Comparison of ENCODE assay signal across 9 cellular contexts in the genomic region with DNA sequence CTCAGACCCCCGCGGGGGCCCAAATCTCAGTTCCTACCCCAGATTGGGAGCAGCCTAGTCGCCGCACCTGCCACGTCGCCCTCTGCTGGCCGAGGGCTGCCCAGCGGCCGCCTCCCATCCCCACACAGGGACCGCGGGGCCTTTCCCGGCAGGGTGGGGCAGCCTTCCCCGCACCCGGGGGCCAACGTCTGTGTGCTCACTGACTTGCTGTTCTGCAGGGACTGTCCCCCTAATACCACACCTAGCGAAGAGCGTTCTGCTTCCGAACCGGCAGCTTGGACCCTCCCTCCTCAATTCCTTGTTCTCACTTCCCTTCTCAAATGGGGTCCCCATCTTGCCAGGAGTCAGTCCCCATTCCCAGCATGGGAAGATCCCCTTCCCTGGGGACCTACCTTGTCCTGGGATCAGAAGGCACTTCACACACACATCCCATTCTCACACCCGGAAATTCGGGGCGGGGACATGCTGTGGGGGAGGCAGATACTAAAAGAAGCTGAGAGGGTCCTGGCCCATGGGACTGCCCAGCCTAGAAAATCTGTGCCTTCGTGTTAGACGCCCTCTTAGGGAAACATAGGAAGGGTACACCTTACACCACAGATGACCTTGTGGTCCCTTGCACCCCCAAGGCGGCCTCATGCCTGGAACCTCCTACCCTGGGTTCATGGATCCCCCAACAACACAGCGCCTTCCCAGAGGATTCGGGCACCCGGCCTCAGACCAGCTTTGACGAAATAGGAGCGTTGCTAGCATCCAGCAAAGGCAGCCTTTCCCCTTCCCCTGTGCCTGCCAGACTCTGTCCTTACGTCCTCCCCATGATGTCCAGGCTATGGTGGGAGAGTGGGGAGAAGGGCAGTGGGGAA. TPM values are rescaled to one million over a fixed set of nuclear protein-coding genes. Genes with fewer than 3 reads are reported as not detected.
DNase-seq lines count a peak whose midpoint lies in the region; TF ChIP-seq lines count a peak whose summit lies in the region.
"Had no signal": no experiment of that assay in that cellular context is flagged by ENCODE, and none has a peak within 500 bp of the region (broad histone marks: within the 10 kb centered on the region; RNA-seq: fewer than 3 reads in every experiment).

No MANE protein-coding gene starts in this region.

- peaks cover 8 to 33% of the 10 kb centered on the region in 2 donors for H3K4me1 ChIP-seq in adrenal gland (replicated peaks in 1 of 2)

- no peak for TF ChIP-seq POLR2A in adrenal gland (IDR thresholded peaks at IDR 0.05)

- H3K27me3 ChIP-seq in adrenal gland = no peaks in the 10 kb centered on the region

- H3K9me3 ChIP-seq in adrenal gland (replicated peaks in 1 of 3) = no peaks in the 10 kb centered on the region

- intact Hi-C loops in adrenal gland (cut with DNase I) = no loop called here

- H3K4me3 ChIP-seq in adrenal gland = no peak overlapping the region

- peak in 3 of 5 donors; percentile 34 to 43 (median 41) for DNase-seq in T-helper 1 cell
- DNase-seq in adrenal gland = peak in 2 of 7 donors; percentile 48 to 51
- peak; percentile 80 for DNase-seq in iPS-NIHi7 (ENCODE audit: extremely low spot score)
- peak; percentile 44 to 62 for DNase-seq in stimulated activated CD4-positive, alpha-beta T cell treated with anti-CD3 and anti-CD28 coated beads, Interleukin-1b, Interleukin-23, amount 100 ng/mL, for 4 hours (ENCODE audit: low read depth in 2 of 2)
- no peak for DNase-seq in occipital lobe (lab: John Stamatoyannopoulos, UW)
- no peak for DNase-seq in NCI-H187 treated with DMSO at 0.1 percent for 48 hours (lab: John Stamatoyannopoulos, UW)
- DNase-seq in NCI-H2196 (lab: John Stamatoyannopoulos, UW; ENCODE audit: unreplicated experiment) = no peak

- no peaks in the 10 kb centered on the region for H3K36me3 ChIP-seq in adrenal gland (replicated peaks in 1 of 2)

- WGBS in adrenal gland, 4 donors = 25 to 43% (median 27%) methylated on average over 12 to 31 of the region's 31 CpGs

- H3K27ac ChIP-seq in adrenal gland = peak overlapping the region in 3 of 5 donors; percentile 9 to 79 (median 78)

- peak; percentile 91 for TF ChIP-seq CTCF in GM12874 (IDR thresholded peaks at IDR 0.05; ENCODE audit: insufficient read depth, low read depth, low read length)
- peak; percentile 45 to 80 (median 68) for TF ChIP-seq CTCF in adrenal gland (IDR thresholded peaks at IDR 0.05)

RNA-seq across cellular contexts. Expression of a gene that starts 16.4 kb away (rescaled TPM):
- 100 to 1,000 TPM in 1 of 8 donors, 10 to 100 TPM in 7; 33.6 to 117 (median 52.4) TPM for total RNA-seq in adrenal gland
- polyA plus RNA-seq in adrenal gland = 10 to 100 TPM in 2 of 3 donors, 1 to 10 TPM in 1; 7.8 to 29.4 (median 27.6) TPM
- total RNA-seq in occipital lobe = 11.5 TPM
- total RNA-seq: T-helper 1 cell treated with Interleukin-12 subunit alpha and Interleukin-12 subunit beta and Interleukin-4 antibody, amounts not matched to agents 30 ng/mL and 1 ng/mL, for 36 hours had no signal

RNA-seq across cellular contexts. Expression of a gene that starts 27.8 kb away (rescaled TPM):
- total RNA-seq in adrenal gland (10 to 100 TPM in 7 of 8 donors, 1 to 10 TPM in 1; 6.3 to 26.3 (median 16.4) TPM), occipital lobe (43.2 TPM)
- polyA plus RNA-seq in adrenal gland = 10 to 100 TPM in 2 of 3 donors, 1 to 10 TPM in 1; 9.5 to 14.1 (median 13.8) TPM

RNA-seq across cellular contexts. Expression of a gene that starts 35.8 kb away (rescaled TPM):
- total RNA-seq in adrenal gland (under 1 TPM in 1 of 8 donors, not detected in 7; 0.41 TPM), occipital lobe (not detected)
- under 1 TPM in 1 of 3 donors, not detected in 2; 0.24 TPM for polyA plus RNA-seq in adrenal gland
- total RNA-seq: T-helper 1 cell treated with Interleukin-12 subunit alpha and Interleukin-12 subunit beta and Interleukin-4 antibody, amounts not matched to agents 30 ng/mL and 1 ng/mL, for 36 hours had no signal

Comparison
In these comparisons a context has a peak if more than half of its experiments do, and no peak if none do; other contexts are left out.
1. DNase-seq: peak in T-helper 1 cell (3 of 5), iPS-NIHi7 (single experiment) and stimulated activated CD4-positive, alpha-beta T cell treated with anti-CD3 and anti-CD28 coated beads, Interleukin-1b, Interleukin-23, amount 100 ng/mL, for 4 hours (2 of 2); none in occipital lobe (single experiment), NCI-H187 treated with DMSO at 0.1 percent for 48 hours (single experiment) and NCI-H2196 (single experiment).